ENCODE assay signal across 8 cellular contexts in genomic region chr2:112812318-112813042, GRCh38. TPM values are rescaled to one million over a fixed set of nuclear protein-coding genes. Genes with fewer than 3 reads are reported as not detected.
DNase-seq lines count a peak whose midpoint lies in the region; ATAC-seq and TF ChIP-seq lines count a peak whose summit lies in the region.

No MANE protein-coding gene starts in this region.

- TF ChIP-seq CTCF in AG09309 (IDR thresholded peaks at IDR 0.05; ENCODE audit: control insufficient read depth, insufficient read depth, low read depth, low read length, missing control alignments) (no peak), fibroblast of mammary gland (conservative IDR thresholded peaks at IDR 0.05; ENCODE audit: control insufficient read depth, insufficient read depth, low read depth, low read length) (no peak), GM13977 (IDR thresholded peaks at IDR 0.05; ENCODE audit: extremely low read depth, insufficient read depth, missing control alignments) (no peak)

- peaks cover 25% of the 10 kb centered on the region for H3K4me1 ChIP-seq in SJCRH30

- no peaks in the 10 kb centered on the region for H3K27me3 ChIP-seq in SJCRH30

- no peak overlapping the region for H3K4me3 ChIP-seq in AG09309 (ENCODE audit: control insufficient read depth, low read depth, low read length)
- no peak overlapping the region for H3K4me3 ChIP-seq in SJCRH30
- H3K4me3 ChIP-seq in fibroblast of mammary gland (ENCODE audit: control insufficient read depth, low read depth, low read length) = no peak overlapping the region

- no peaks in the 10 kb centered on the region for H3K9me3 ChIP-seq in SJCRH30 (replicated peaks)

- H3K36me3 ChIP-seq in SJCRH30 = no peaks in the 10 kb centered on the region

- ATAC-seq in GM19351 (IDR thresholded peaks at IDR 0.05; ENCODE audit: unreplicated experiment) = peak; percentile 86
- ATAC-seq in HG03039 (IDR thresholded peaks at IDR 0.05; ENCODE audit: unreplicated experiment) = no peak
- ATAC-seq in GM18909 (IDR thresholded peaks at IDR 0.05; ENCODE audit: poor library complexity, unreplicated experiment) = no peak

- H3K27ac ChIP-seq in SJCRH30 = no peak overlapping the region

- DNase-seq in AG09309 (ENCODE audit: low read depth) (peak; percentile 55), SJCRH30 (peak; percentile 37 to 50), fibroblast of mammary gland (ENCODE audit: low read depth) (peak; percentile 93), NCI-H1105 (lab: John Stamatoyannopoulos, UW) (no peak), GM13977 (ENCODE audit: low spot score) (no peak)

- in situ Hi-C loops in GM13977 (cut with MboI; ENCODE audit: low pct_unique_long_range_greater_than_20kb, low sequenced_read_pairs, unreplicated experiment) = no loop called here

RNA-seq across cellular contexts. Expression of gene IL1B, which starts 24.1 kb away (rescaled TPM):
- not detected in 2 replicates for total RNA-seq in SJCRH30 (2014; rRNA removed; shearing (Covaris generic))

RNA-seq across cellular contexts. Expression of gene IL1A, which starts 28.2 kb away (rescaled TPM):
- not detected in 2 replicates for total RNA-seq in SJCRH30 (2014; rRNA removed; shearing (Covaris generic))

RNA-seq across cellular contexts. Expression of gene CKAP2L, which starts 48.1 kb away (rescaled TPM):
- total RNA-seq in SJCRH30 (2014; rRNA removed; shearing (Covaris generic)) = 31.0 and 33.7 TPM in 2 replicates

Comparison
In these comparisons a context has a peak if more than half of its experiments do, and no peak if none do; other contexts are left out.
1. DNase-seq: peak in AG09309 (single experiment), SJCRH30 (2 of 2) and fibroblast of mammary gland (single experiment); none in NCI-H1105 (single experiment) and GM13977 (single experiment).